ENCODE assay signal across 23 cellular contexts in the genomic region with DNA sequence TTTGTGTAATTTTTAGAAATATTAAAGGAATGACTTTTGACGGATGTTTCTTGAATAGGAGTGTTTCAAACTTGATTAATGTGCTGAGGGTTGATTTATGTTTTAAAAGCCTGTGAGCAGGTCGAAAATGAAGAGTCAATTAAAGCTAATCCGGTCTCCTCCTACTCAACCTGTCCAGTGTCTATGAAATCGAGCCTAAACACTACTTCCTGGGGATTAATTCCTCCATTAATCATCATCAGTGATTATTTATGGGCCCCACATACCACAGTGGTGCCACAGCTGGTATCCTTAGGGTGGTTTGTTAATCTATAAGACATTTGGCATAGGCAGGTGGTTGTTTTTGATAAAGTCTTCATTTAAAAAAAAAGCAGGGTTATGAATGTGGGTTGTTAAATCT.
"Had no signal": no experiment of that assay in that cellular context is flagged by ENCODE, and none has a peak within 500 bp of the region (broad histone marks: within the 10 kb centered on the region; RNA-seq: fewer than 3 reads in every experiment).

No MANE protein-coding gene starts in this region.

- H3K36me3 ChIP-seq: prostate gland, right lobe of liver, tibial artery, upper lobe of right lung, vagina had no signal

- H3K4me1 ChIP-seq: parathyroid adenoma, prostate gland, right lobe of liver, tibial artery, upper lobe of right lung, vagina had no signal

- ATAC-seq: left cardiac atrium; left ventricle myocardium superior; right lobe of liver; stimulated activated effector memory CD8-positive, alpha-beta T cell treated with anti-CD3 and anti-CD28 coated beads, Interleukin-12 subunit alpha, Interleukin-12 subunit beta, amount 100 ng/mL, for 72 hours; stimulated activated naive CD8-positive, alpha-beta T cell treated with anti-CD3 and anti-CD28 coated beads, Interleukin-15, Interleukin-2, amounts not matched to agents 100 U/mL and 50 U/mL, for 24 hours; upper lobe of right lung had no signal

- H3K27me3 ChIP-seq: hepatocyte, right lobe of liver, tibial artery, upper lobe of right lung, vagina had no signal

- H3K27ac ChIP-seq: hepatocyte, parathyroid adenoma, prostate gland, right lobe of liver, tibial artery, upper lobe of right lung, vagina had no signal

- H3K9me3 ChIP-seq: prostate gland, right lobe of liver, vagina had no signal

- H3K4me3 ChIP-seq: hepatocyte, lung, prostate gland, right lobe of liver, tibial artery, upper lobe of right lung, vagina had no signal

- DNase-seq: dermis blood vessel endothelial cell; endodermal cell; erythroblast; foreskin melanocyte; head of caudate nucleus; kidney; left cardiac atrium; left ventricle myocardium superior; mesenchymal stem cell; naive B cell; occipital lobe; right lobe of liver; stimulated activated CD4-positive, alpha-beta T cell treated with anti-CD3 and anti-CD28 coated beads, Interleukin-4, amount 100 ng/mL, for 1 hour; stimulated activated CD8-positive, alpha-beta memory T cell treated with anti-CD3 and anti-CD28 coated beads, Interleukin-4, amount 100 ng/mL, for 48 hours; stimulated activated naive CD8-positive, alpha-beta T cell treated with anti-CD3 and anti-CD28 coated beads, Interleukin-15, Interleukin-2, amounts not matched to agents 100 U/mL and 50 U/mL, for 24 hours; tibial artery; upper lobe of right lung had no signal
